Comparison of ENCODE assay signal across 9 cellular contexts in the genomic region with DNA sequence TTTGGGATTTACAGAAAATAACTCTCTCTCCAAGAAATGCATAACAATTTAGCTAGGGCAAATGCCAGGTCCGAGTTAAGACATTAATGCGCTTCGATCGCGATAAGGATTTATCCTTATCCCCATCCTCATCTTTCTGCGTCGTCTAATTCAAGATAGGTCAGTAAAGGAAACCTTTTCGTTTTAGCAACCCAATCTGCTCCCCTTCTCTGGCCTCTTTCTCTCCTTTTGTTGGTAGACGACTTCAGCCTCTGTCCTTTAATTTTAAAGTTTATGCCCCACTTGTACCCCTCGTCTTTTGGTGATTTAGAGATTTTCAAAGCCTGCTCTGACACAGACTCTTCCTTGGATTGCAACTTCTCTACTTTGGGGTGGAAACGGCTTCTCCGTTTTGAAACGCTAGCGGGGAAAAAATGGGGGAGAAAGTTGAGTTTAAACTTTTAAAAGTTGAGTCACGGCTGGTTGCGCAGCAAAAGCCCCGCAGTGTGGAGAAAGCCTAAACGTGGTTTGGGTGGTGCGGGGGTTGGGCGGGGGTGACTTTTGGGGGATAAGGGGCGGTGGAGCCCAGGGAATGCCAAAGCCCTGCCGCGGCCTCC. TPM values are rescaled to one million over a fixed set of nuclear protein-coding genes. Genes with fewer than 3 reads are reported as not detected.
A peak's percentile ranks its signal among the peaks of the same experiment; 100 is the strongest.
DNase-seq lines count a peak whose midpoint lies in the region; ATAC-seq and TF ChIP-seq lines count a peak whose summit lies in the region.
"Had no signal": no experiment of that assay in that cellular context is flagged by ENCODE, and none has a peak within 500 bp of the region (broad histone marks: within the 10 kb centered on the region; RNA-seq: fewer than 3 reads in every experiment).

No MANE protein-coding gene starts in this region.

- H3K36me3 ChIP-seq in smooth muscle cell (ENCODE audit: low read depth) = no peaks in the 10 kb centered on the region

- POLR2A ChIA-PET in activated CD8-positive, alpha-beta T cell treated with anti-CD3 and anti-CD28 coated beads for 36 hours (lab: Charles Lee) = no interaction called here

- no peaks in the 10 kb centered on the region for H3K36me3 Mint-ChIP-seq in activated CD8-positive, alpha-beta T cell treated with anti-CD3 and anti-CD28 coated beads for 36 hours (ENCODE audit: low read depth)

- H4K20me1 ChIP-seq in smooth muscle cell (ENCODE audit: low read depth) = peaks cover 6% of the 10 kb centered on the region

- peaks cover 59% of the 10 kb centered on the region for H3K27me3 Mint-ChIP-seq in activated CD8-positive, alpha-beta T cell treated with anti-CD3 and anti-CD28 coated beads for 36 hours

- no peaks in the 10 kb centered on the region for H3K9me3 Mint-ChIP-seq in activated CD8-positive, alpha-beta T cell treated with anti-CD3 and anti-CD28 coated beads for 36 hours

- intact Hi-C loops in activated CD8-positive, alpha-beta T cell treated with anti-CD3 and anti-CD28 coated beads for 36 hours (cut with micrococcal nuclease) = no loop called here

- H3K4me1 Mint-ChIP-seq in activated CD8-positive, alpha-beta T cell treated with anti-CD3 and anti-CD28 coated beads for 36 hours (ENCODE audit: low read depth) = peaks cover 9% of the 10 kb centered on the region

- H3K27ac ChIP-seq in smooth muscle cell (ENCODE audit: low read depth) = peak overlapping the region; percentile 83

- DNase-seq in HFF-Myc (ENCODE audit: extremely low read depth, low read depth) = no peak
- no peak for DNase-seq in activated CD8-positive, alpha-beta T cell treated with anti-CD3 and anti-CD28 coated beads for 36 hours
- DNase-seq in smooth muscle cell (lab: John Stamatoyannopoulos, UW; ENCODE audit: unreplicated experiment) = no peak
- no peak for DNase-seq in activated CD4-positive, alpha-beta T cell treated with anti-CD3 and anti-CD28 coated beads, Interleukin-2, amount 50 U/mL, for 48 hours
- no peak for DNase-seq in COR-L47 (lab: John Stamatoyannopoulos, UW)
- DNase-seq: SW 1271 had no signal

- CTCF ChIA-PET in activated CD8-positive, alpha-beta T cell treated with anti-CD3 and anti-CD28 coated beads for 36 hours (lab: Charles Lee) = no interaction called here

- H3F3A ChIP-seq in smooth muscle cell (ENCODE audit: low read depth) = no peaks in the 10 kb centered on the region

- peak overlapping the region; percentile 41 for H3K4me3 Mint-ChIP-seq in activated CD8-positive, alpha-beta T cell treated with anti-CD3 and anti-CD28 coated beads for 36 hours

- H3K27me3 ChIP-seq in smooth muscle cell (ENCODE audit: low read depth) = peaks cover 4% of the 10 kb centered on the region

- no peaks in the 10 kb centered on the region for H3K9me3 ChIP-seq in iPS-18c (ENCODE audit: control insufficient read depth, insufficient read depth, low read length)
- no peaks in the 10 kb centered on the region for H3K9me3 ChIP-seq in smooth muscle cell (replicated peaks; ENCODE audit: low read depth)

- H2AFZ ChIP-seq in smooth muscle cell (ENCODE audit: low read depth) = peak overlapping the region; percentile 96

- H3K4me1 ChIP-seq in smooth muscle cell (ENCODE audit: low read depth) = peaks cover 24% of the 10 kb centered on the region

- no peak for ATAC-seq in activated CD8-positive, alpha-beta T cell treated with anti-CD3 and anti-CD28 coated beads for 36 hours
- no peak for ATAC-seq in HG03139 (IDR thresholded peaks at IDR 0.05; ENCODE audit: unreplicated experiment)
- no peak for ATAC-seq in HG02981 (IDR thresholded peaks at IDR 0.05; ENCODE audit: unreplicated experiment)

- no peak overlapping the region for H3K27ac Mint-ChIP-seq in activated CD8-positive, alpha-beta T cell treated with anti-CD3 and anti-CD28 coated beads for 36 hours

- 14% methylated on average over 18 of the region's 23 CpGs for WGBS in smooth muscle cell (ENCODE audit: low lambda C conversion rate)

- H3K79me2 ChIP-seq in smooth muscle cell (ENCODE audit: low read depth) = peaks cover 25% of the 10 kb centered on the region

- peak overlapping the region; percentile 88 for H3K4me3 ChIP-seq in HFF-Myc (replicated peaks; ENCODE audit: low read depth, low read length)
- H3K4me3 ChIP-seq in iPS-18c (ENCODE audit: insufficient read depth, low read depth, low read length) = peak overlapping the region; percentile 85
- H3K4me3 ChIP-seq in smooth muscle cell = peak overlapping the region; percentile 74

- TF ChIP-seq CTCF in HFF-Myc (IDR thresholded peaks at IDR 0.05; ENCODE audit: low read depth, low read length, missing control alignments) (no peak), smooth muscle cell (IDR thresholded peaks at IDR 0.05; ENCODE audit: borderline replicate concordance, insufficient read depth, poor library complexity, severe bottlenecking) (no peak)
- no peak for TF ChIP-seq CTCF in activated CD8-positive, alpha-beta T cell treated with anti-CD3 and anti-CD28 coated beads for 36 hours (IDR thresholded peaks at IDR 0.05)

- H3K9ac ChIP-seq in smooth muscle cell (ENCODE audit: low read depth) = peak overlapping the region; percentile 73

- H3K4me2 ChIP-seq in smooth muscle cell = peak overlapping the region; percentile 82

RNA-seq across cellular contexts. Expression of a gene that starts 0.5 kb away (rescaled TPM):
- total RNA-seq in activated CD8-positive, alpha-beta T cell treated with anti-CD3 and anti-CD28 coated beads for 36 hours = under 1 TPM in 1 of 2 experiments, not detected in 1; 0.13 TPM
- total RNA-seq in smooth muscle cell = 17.7 and 18.9 TPM in 2 replicates
- 9.4 and 11.8 TPM in 2 replicates for polyA plus RNA-seq in smooth muscle cell

Comparison
In these comparisons a context has a peak if more than half of its experiments do, and no peak if none do; other contexts are left out.
1. RNA of a gene that starts 0.5 kb away (total RNA-seq): 17.7 to 18.9 TPM in smooth muscle cell; 0.13 TPM in activated CD8-positive, alpha-beta T cell treated with anti-CD3 and anti-CD28 coated beads for 36 hours; every median in the first group is over 10 times any median in the second.
2. Peak in every context shown above with its lines, with median percentiles within 50 percentile points of each other: H3K4me3 ChIP-seq.